ENCODE assay signal across 27 cellular contexts in genomic region chr1:207691814-207692213, GRCh38. TPM values are rescaled to one million over a fixed set of nuclear protein-coding genes. Genes with fewer than 3 reads are reported as not detected.
A peak's percentile ranks its signal among the peaks of the same experiment; 100 is the strongest.
DNase-seq lines count a peak whose midpoint lies in the region; ATAC-seq and TF ChIP-seq lines count a peak whose summit lies in the region.
"Had no signal": no experiment of that assay in that cellular context is flagged by ENCODE, and none has a peak within 500 bp of the region (broad histone marks: within the 10 kb centered on the region; RNA-seq: fewer than 3 reads in every experiment).

No MANE protein-coding gene starts in this region.

- no peaks in the 10 kb centered on the region for H3K79me2 ChIP-seq in OCI-LY1 (ENCODE audit: insufficient read depth, low read length)

- no peak for TF ChIP-seq CTCF in OCI-LY1 (IDR thresholded peaks at IDR 0.05; ENCODE audit: low read length)

- no peak overlapping the region for H3K27ac ChIP-seq in OCI-LY1 (ENCODE audit: low read depth, low read length, poor library complexity, severe bottlenecking)
- H3K27ac ChIP-seq: left ventricle myocardium inferior, SJSA1, upper lobe of right lung had no signal

- no peaks in the 10 kb centered on the region for H3K36me3 ChIP-seq in OCI-LY1 (ENCODE audit: insufficient read depth, low read length)
- H3K36me3 ChIP-seq in adipocyte (ENCODE audit: control insufficient read depth, insufficient read depth, low read length, severe bottlenecking) = no peaks in the 10 kb centered on the region
- H3K36me3 ChIP-seq: BE2C, left ventricle myocardium inferior, SJSA1, upper lobe of right lung had no signal

- H3K4me2 ChIP-seq in OCI-LY1 (ENCODE audit: low read length) = peak overlapping the region; percentile 34; the same call in 1 of the 2 replicates
- H3K4me2 ChIP-seq: smooth muscle cell had no signal

- no peaks in the 10 kb centered on the region for H3K27me3 ChIP-seq in OCI-LY1 (ENCODE audit: insufficient read depth, low read length)
- no peaks in the 10 kb centered on the region for H3K27me3 ChIP-seq in adipocyte (replicated peaks; ENCODE audit: control insufficient read depth, insufficient read depth, low read length)
- H3K27me3 ChIP-seq: upper lobe of right lung had no signal

- no peak overlapping the region for H2AFZ ChIP-seq in OCI-LY1 (ENCODE audit: low read length)

- DNase-seq in M059J (ENCODE audit: low read depth) = peak; percentile 27
- peak; percentile 78 for DNase-seq in adipocyte (ENCODE audit: low read depth)
- DNase-seq in pons (ENCODE audit: low spot score) = peak; percentile 1
- DNase-seq in stimulated activated naive CD4-positive, alpha-beta T cell treated with Interleukin-2 at 50 U/mL for 16 hours (lab: John Stamatoyannopoulos, UW) = no peak
- DNase-seq in AML-193 (lab: John Stamatoyannopoulos, UW) = no peak
- no peak for DNase-seq in activated CD4-positive, alpha-beta T cell treated with anti-CD3 and anti-CD28 coated beads for 1 hour
- DNase-seq: activated CD4-positive, alpha-beta T cell treated with anti-CD3 and anti-CD28 coated beads, Interleukin-2, amount 10 ng/mL, durations not matched to agents 7 days and 5 days; activated naive CD4-positive, alpha-beta T cell; aorta; BE2C; Caco-2; central memory CD4-positive, alpha-beta T cell; glutamatergic neuron; H7; left ventricle myocardium inferior; MM.1S; NCI-H187; NCI-H345; stimulated activated CD4-positive, alpha-beta T cell treated with anti-CD3 and anti-CD28 coated beads, Interleukin-4, amount 100 ng/mL, for 1 hour; T1000; upper lobe of right lung had no signal

- H3F3A ChIP-seq in OCI-LY1 (ENCODE audit: insufficient read depth, low read length) = no peaks in the 10 kb centered on the region

- H3K9me3 ChIP-seq in OCI-LY1 (ENCODE audit: low read length) (no peaks in the 10 kb centered on the region), adipocyte (ENCODE audit: control insufficient read depth, low read length) (no peaks in the 10 kb centered on the region)
- H3K9me3 ChIP-seq: BE2C, Caco-2, left ventricle myocardium inferior, SJSA1, upper lobe of right lung had no signal

- H3K4me1 ChIP-seq in OCI-LY1 (ENCODE audit: insufficient read depth, low read length, severe bottlenecking) (peaks cover 3% of the 10 kb centered on the region), adipocyte (ENCODE audit: control insufficient read depth, insufficient read depth, low read length) (no peaks in the 10 kb centered on the region)
- H3K4me1 ChIP-seq: BE2C, Caco-2, left ventricle myocardium inferior, SJSA1, upper lobe of right lung had no signal

- H3K9ac ChIP-seq in OCI-LY1 (ENCODE audit: low read length) (no peak overlapping the region), adipocyte (ENCODE audit: low read length) (no peak overlapping the region)

- no peaks in the 10 kb centered on the region for H4K20me1 ChIP-seq in OCI-LY1 (ENCODE audit: insufficient read depth, low read length)

- H3K9me2 ChIP-seq in OCI-LY1 (ENCODE audit: low read depth, low read length) = no peaks in the 10 kb centered on the region

- no peak for ATAC-seq in HG03095 (IDR thresholded peaks at IDR 0.05; ENCODE audit: unreplicated experiment)
- ATAC-seq: upper lobe of right lung had no signal

- H3K4me3 ChIP-seq in OCI-LY1 (ENCODE audit: low read depth, low read length, poor library complexity, severe bottlenecking) = no peak overlapping the region
- H3K4me3 ChIP-seq in adipocyte (ENCODE audit: low read length) = peak overlapping the region; percentile 44
- H3K4me3 ChIP-seq: left ventricle myocardium inferior, SJSA1, smooth muscle cell, upper lobe of right lung had no signal

RNA-seq across cellular contexts. Expression of gene CR1L, which starts 46.9 kb away (rescaled TPM):
- total RNA-seq in M059J (2014; rRNA removed; shearing (Covaris generic)) = 3.6 TPM in 1 of 2 replicates, not detected in the other
- total RNA-seq: activated CD4-positive, alpha-beta T cell treated with anti-CD3 and anti-CD28 coated beads, Interleukin-2, amount 10 ng/mL, durations not matched to agents 7 days and 5 days; Caco-2; epithelial cell of proximal tubule; H7; left ventricle myocardium inferior; mucosa of gallbladder; SJSA1; smooth muscle cell; upper lobe of right lung had no signal

Comparison
In these comparisons a context has a peak if more than half of its experiments do, and no peak if none do; other contexts are left out.
1. DNase-seq: peak in M059J (single experiment), adipocyte (single experiment) and pons (single experiment); none in stimulated activated naive CD4-positive, alpha-beta T cell treated with Interleukin-2 at 50 U/mL for 16 hours (single experiment), AML-193 (0 of 2) and activated CD4-positive, alpha-beta T cell treated with anti-CD3 and anti-CD28 coated beads for 1 hour (single experiment).